In genomic region chr7:47253650-47254080, GRCh38 we compare ENCODE assay signal across 8 cellular contexts.
DNase-seq lines count a peak whose midpoint lies in the region; ATAC-seq, FAIRE-seq and TF ChIP-seq lines count a peak whose summit lies in the region.

No MANE protein-coding gene starts in this region.

- H3K27me3 ChIP-seq in mononuclear cell (ENCODE audit: insufficient read depth, low read length), result no peaks in the 10 kb centered on the region

- DNase-seq in Ammon's horn (ENCODE audit: low spot score) (peak; percentile 37), SK-N-DZ (ENCODE audit: low spot score) (peak; percentile 49), epithelial cell of proximal tubule (ENCODE audit: low read depth) (peak; percentile 45), type B pancreatic cell (ENCODE audit: extremely low spot score, unreplicated experiment) (no peak), D721Med (ENCODE audit: insufficient read length, low spot score) (no peak)

- peaks cover 4% of the 10 kb centered on the region for H3K36me3 Mint-ChIP-seq in type B pancreatic cell

- peak overlapping the region; percentile 74 for H3K27ac Mint-ChIP-seq in type B pancreatic cell

- ATAC-seq in GM19035 (IDR thresholded peaks at IDR 0.05; ENCODE audit: unreplicated experiment), result peak; percentile 20
- ATAC-seq in HG03159 (IDR thresholded peaks at IDR 0.05; ENCODE audit: unreplicated experiment), result peak; percentile 25

- peak overlapping the region; percentile 54 for H3K4me3 ChIP-seq in epithelial cell of proximal tubule (ENCODE audit: low read depth, low read length)
- peak overlapping the region; percentile 23 for H3K4me3 ChIP-seq in mononuclear cell (ENCODE audit: low read length)

- no peaks in the 10 kb centered on the region for H3K9me3 ChIP-seq in mononuclear cell (ENCODE audit: low read depth, low read length)

- TF ChIP-seq CTCF in epithelial cell of proximal tubule (conservative IDR thresholded peaks at IDR 0.05; ENCODE audit: low read depth, low read length), result no peak
- no peak for TF ChIP-seq CTCF in type B pancreatic cell (conservative IDR thresholded peaks at IDR 0.05)
- TF ChIP-seq CTCF in D721Med (IDR thresholded peaks at IDR 0.05; ENCODE audit: insufficient read depth, missing control alignments), result no peak

- H3K4me1 Mint-ChIP-seq in type B pancreatic cell (ENCODE audit: unreplicated experiment), result peaks cover 18% of the 10 kb centered on the region

- H3K4me1 ChIP-seq in mononuclear cell (ENCODE audit: insufficient read depth, low read length), result peaks cover 24% of the 10 kb centered on the region

- H3K9me3 Mint-ChIP-seq in type B pancreatic cell, result peaks cover 3% of the 10 kb centered on the region

- peaks cover 3% of the 10 kb centered on the region for H3K27me3 Mint-ChIP-seq in type B pancreatic cell

- H3K4me3 Mint-ChIP-seq in type B pancreatic cell, result peak overlapping the region; percentile 87

- no peak for FAIRE-seq in D721Med (lab: Jason Lieb, UNC)

Comparison
In these comparisons a context has a peak if more than half of its experiments do, and no peak if none do; other contexts are left out.
1. DNase-seq: peak in Ammon's horn (single experiment), SK-N-DZ (single experiment) and epithelial cell of proximal tubule (single experiment); none in type B pancreatic cell (single experiment) and D721Med (single experiment).